In the genomic region with DNA sequence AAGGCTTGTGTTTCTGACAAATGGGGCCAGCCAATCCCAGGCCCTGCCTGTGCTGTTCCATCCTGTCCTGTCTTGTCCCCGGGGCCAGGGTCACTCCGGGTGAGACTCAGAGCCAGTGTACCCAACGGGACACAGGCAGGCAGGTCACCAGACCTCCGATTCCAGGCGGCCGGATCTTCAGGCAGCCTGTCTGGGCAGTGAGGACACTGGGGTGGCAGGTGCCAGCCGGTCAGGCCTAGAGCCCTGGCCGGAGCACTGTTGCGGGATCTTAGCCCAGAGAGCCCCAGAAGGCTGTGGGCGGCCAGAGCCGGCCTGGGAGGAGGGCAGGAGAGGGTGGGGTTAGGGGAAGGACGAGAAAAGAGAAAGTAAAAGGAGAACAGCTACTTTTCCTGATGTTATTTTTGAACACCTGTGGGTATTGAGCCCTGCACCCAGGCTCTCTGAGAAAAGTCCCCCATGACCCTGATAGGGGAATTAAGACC, we compare ENCODE assay signal across 8 cellular contexts. TPM values are rescaled to one million over a fixed set of nuclear protein-coding genes. Genes with fewer than 3 reads are reported as not detected.
DNase-seq lines count a peak whose midpoint lies in the region; ATAC-seq and TF ChIP-seq lines count a peak whose summit lies in the region.

No MANE protein-coding gene starts in this region.

- peaks cover 14% of the 10 kb centered on the region for H3K27me3 Mint-ChIP-seq in activated CD4-positive, alpha-beta memory T cell treated with anti-CD3 and anti-CD28 coated beads, Interleukin-2, amount 10 ng/mL, durations not matched to agents 7 days and 5 days

- no peak overlapping the region for H3K9ac ChIP-seq in rectal smooth muscle tissue (ENCODE audit: low read length)

- peak; percentile 82 for DNase-seq in GM12865 (ENCODE audit: low read depth)
- DNase-seq in activated CD4-positive, alpha-beta memory T cell treated with anti-CD3 and anti-CD28 coated beads, Interleukin-2, amount 10 ng/mL, durations not matched to agents 7 days and 5 days = peak; percentile 23
- peak; percentile 15 to 33 for DNase-seq in cardiac muscle cell (ENCODE audit: low read depth in 1 of 2, low spot score in 1 of 2)
- no peak for DNase-seq in RKO (ENCODE audit: low spot score)

- no peaks in the 10 kb centered on the region for H3K9me3 Mint-ChIP-seq in activated CD4-positive, alpha-beta memory T cell treated with anti-CD3 and anti-CD28 coated beads, Interleukin-2, amount 10 ng/mL, durations not matched to agents 7 days and 5 days

- H3K9me3 ChIP-seq in cardiac muscle cell (ENCODE audit: low read depth) = no peaks in the 10 kb centered on the region

- TF ChIP-seq CTCF in GM12865 (IDR thresholded peaks at IDR 0.05; ENCODE audit: insufficient read depth, low read depth, low read length, missing control alignments) (no peak), cardiac muscle cell (IDR thresholded peaks at IDR 0.05; ENCODE audit: low read depth, low read length) (no peak)

- H3K36me3 ChIP-seq in cardiac muscle cell (no peaks in the 10 kb centered on the region), rectal smooth muscle tissue (ENCODE audit: control insufficient read depth, insufficient read depth, low read length) (no peaks in the 10 kb centered on the region)

- H3K27ac ChIP-seq in cardiac muscle cell (peak overlapping the region; percentile 99), rectal smooth muscle tissue (ENCODE audit: low read depth, low read length) (peak overlapping the region; percentile 96)

- ATAC-seq in HG02642 (IDR thresholded peaks at IDR 0.05; ENCODE audit: poor library complexity, unreplicated experiment) (peak; percentile 29), HG03520 (IDR thresholded peaks at IDR 0.05; ENCODE audit: unreplicated experiment) (no peak), GM19035 (IDR thresholded peaks at IDR 0.05; ENCODE audit: unreplicated experiment) (no peak)

- POLR2A ChIA-PET in activated CD4-positive, alpha-beta memory T cell treated with anti-CD3 and anti-CD28 coated beads, Interleukin-2, amount 10 ng/mL, durations not matched to agents 7 days and 5 days (lab: Charles Lee) = interaction anchor here (1.0 to 1.1 kb wide), 3 partner anchors 9 to 162 kb away, joined by 4 to 5 read pairs (median 5); no protein-coding TSS in a partner anchor

- H3K4me1 ChIP-seq in cardiac muscle cell (ENCODE audit: low read depth) (peaks cover 7% of the 10 kb centered on the region), rectal smooth muscle tissue (ENCODE audit: control insufficient read depth, insufficient read depth, low read length) (peaks cover 27% of the 10 kb centered on the region)

- H3K4me1 Mint-ChIP-seq in activated CD4-positive, alpha-beta memory T cell treated with anti-CD3 and anti-CD28 coated beads, Interleukin-2, amount 10 ng/mL, durations not matched to agents 7 days and 5 days = peaks cover 49% of the 10 kb centered on the region

- peak overlapping the region; percentile 73 for H3K27ac Mint-ChIP-seq in activated CD4-positive, alpha-beta memory T cell treated with anti-CD3 and anti-CD28 coated beads, Interleukin-2, amount 10 ng/mL, durations not matched to agents 7 days and 5 days

- peak overlapping the region; percentile 85 for H3K4me3 ChIP-seq in GM12865 (ENCODE audit: low read depth, low read length)
- no peak overlapping the region for H3K4me3 ChIP-seq in cardiac muscle cell
- H3K4me3 ChIP-seq in rectal smooth muscle tissue (ENCODE audit: low read length) = peak overlapping the region; percentile 55

- H3K27me3 ChIP-seq in cardiac muscle cell (no peaks in the 10 kb centered on the region), rectal smooth muscle tissue (ENCODE audit: control insufficient read depth, insufficient read depth, low read length) (no peaks in the 10 kb centered on the region)

- H3K4me3 Mint-ChIP-seq in activated CD4-positive, alpha-beta memory T cell treated with anti-CD3 and anti-CD28 coated beads, Interleukin-2, amount 10 ng/mL, durations not matched to agents 7 days and 5 days = peak overlapping the region; percentile 62

- no peaks in the 10 kb centered on the region for H3K36me3 Mint-ChIP-seq in activated CD4-positive, alpha-beta memory T cell treated with anti-CD3 and anti-CD28 coated beads, Interleukin-2, amount 10 ng/mL, durations not matched to agents 7 days and 5 days (ENCODE audit: low read depth)

- CTCF ChIA-PET in activated CD4-positive, alpha-beta memory T cell treated with anti-CD3 and anti-CD28 coated beads, Interleukin-2, amount 10 ng/mL, durations not matched to agents 7 days and 5 days (lab: Charles Lee) = interaction anchor here (0.9 to 4.1 kb wide), 17 partner anchors 9 to 317 kb away, joined by 3 to 33 read pairs (median 5); no protein-coding TSS in a partner anchor

RNA-seq across cellular contexts. Expression of gene ACTB, which starts 27.6 kb away (rescaled TPM):
- total RNA-seq in activated CD4-positive, alpha-beta memory T cell treated with anti-CD3 and anti-CD28 coated beads, Interleukin-2, amount 10 ng/mL, durations not matched to agents 7 days and 5 days = over 10,000 TPM; 11,429 to 11,435 TPM
- 2,248 and 2,483 TPM in 2 replicates for total RNA-seq in cardiac muscle cell
- polyA plus RNA-seq in cardiac muscle cell = 2,826 and 3,628 TPM in 2 replicates

RNA-seq across cellular contexts. Expression of gene FSCN1, which starts 34.7 kb away (rescaled TPM):
- total RNA-seq in activated CD4-positive, alpha-beta memory T cell treated with anti-CD3 and anti-CD28 coated beads, Interleukin-2, amount 10 ng/mL, durations not matched to agents 7 days and 5 days = 10 to 100 TPM in 1 of 2 experiments, 1 to 10 TPM in 1; 9.7 to 11.1 TPM
- total RNA-seq in cardiac muscle cell = 340 and 364 TPM in 2 replicates
- polyA plus RNA-seq in cardiac muscle cell = 171 and 180 TPM in 2 replicates

RNA-seq across cellular contexts. Expression of gene FBXL18, which starts 44.4 kb away (rescaled TPM):
- total RNA-seq in activated CD4-positive, alpha-beta memory T cell treated with anti-CD3 and anti-CD28 coated beads, Interleukin-2, amount 10 ng/mL, durations not matched to agents 7 days and 5 days = 10 to 100 TPM in 1 of 2 experiments, 1 to 10 TPM in 1; 9.4 to 10.1 TPM
- total RNA-seq in cardiac muscle cell = 10.0 and 11.4 TPM in 2 replicates
- 5.1 and 8.3 TPM in 2 replicates for polyA plus RNA-seq in cardiac muscle cell

Comparison
In these comparisons a context has a peak if more than half of its experiments do, and no peak if none do; other contexts are left out.
1. RNA of gene FSCN1, which starts 34.7 kb away (total RNA-seq): 340 to 364 TPM in cardiac muscle cell; 9.7 to 11.1 TPM in activated CD4-positive, alpha-beta memory T cell treated with anti-CD3 and anti-CD28 coated beads, Interleukin-2, amount 10 ng/mL, durations not matched to agents 7 days and 5 days; every median in the first group is over 10 times any median in the second.